In the genomic region with DNA sequence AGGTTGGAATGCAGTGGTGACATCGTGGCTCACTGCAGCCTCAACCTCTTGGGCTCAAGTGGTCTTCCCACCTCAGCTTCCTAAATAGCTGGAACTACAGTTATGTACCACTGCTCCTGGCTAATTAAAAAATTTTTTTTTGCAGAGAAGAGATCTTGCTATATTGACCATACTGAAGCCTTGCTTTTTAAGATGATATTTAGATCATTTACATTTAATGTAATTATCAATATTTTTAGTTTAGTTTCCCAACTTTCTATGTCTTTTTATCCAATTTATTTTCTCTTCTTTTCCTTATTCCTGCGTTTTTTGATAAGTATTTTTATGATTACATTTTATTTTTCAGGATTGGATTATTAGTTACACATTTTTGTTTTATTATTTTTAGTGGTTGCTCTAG, we compare ENCODE assay signal across 34 cellular contexts.
"Had no signal": no experiment of that assay in that cellular context is flagged by ENCODE, and none has a peak within 500 bp of the region (broad histone marks: within the 10 kb centered on the region; RNA-seq: fewer than 3 reads in every experiment).

No MANE protein-coding gene starts in this region.

- DNase-seq: Karpas-422, Kasumi-1, MG63, MM.1S, MV-4-11, NCI-H1048, NCI-H1092, NCI-H1092 treated with DMSO at 0.1 percent for 48 hours, NCI-H1105, NCI-H1105 treated with DMSO at 0.1 percent for 48 hours, NCI-H1417, NCI-H1417 treated with DMSO at 0.1 percent for 48 hours, NCI-H1436, NCI-H1436 treated with DMSO at 0.1 percent for 48 hours, NCI-H146, NCI-H1694, NCI-H1694 treated with DMSO at 0.1 percent for 48 hours, NCI-H187, NCI-H187 treated with DMSO at 0.1 percent for 48 hours, NCI-H1930, NCI-H2029, NCI-H2029 treated with DMSO at 0.1 percent for 48 hours, NCI-H2081, NCI-H2081 treated with DMSO at 0.1 percent for 48 hours, NCI-H2107, NCI-H2171, NCI-H2171 treated with DMSO at 0.1 percent for 48 hours, NCI-H2227 treated with DMSO at 0.1 percent for 48 hours, NCI-H226, NCI-H345, NCI-H446, NCI-H446 treated with DMSO at 0.1 percent for 48 hours, NCI-H510A, NCI-H510A treated with DMSO at 0.1 percent for 48 hours had no signal

- H3K27me3 ChIP-seq: MG63 had no signal

- H3K36me3 ChIP-seq: MG63 had no signal

- H3K9me3 ChIP-seq: MG63 had no signal

- H3K4me3 ChIP-seq: MG63 had no signal
